ENCODE assay signal across 29 cellular contexts in genomic region chr5:91028518-91028956, GRCh38.
DNase-seq lines count a peak whose midpoint lies in the region; ATAC-seq, FAIRE-seq and TF ChIP-seq lines count a peak whose summit lies in the region.
"Had no signal": no experiment of that assay in that cellular context is flagged by ENCODE, and none has a peak within 500 bp of the region (broad histone marks: within the 10 kb centered on the region; RNA-seq: fewer than 3 reads in every experiment).

No MANE protein-coding gene starts in this region.

- H3K27ac Mint-ChIP-seq in neural progenitor cell = peak overlapping the region; percentile 39
- H3K27ac Mint-ChIP-seq: activated naive CD4-positive, alpha-beta T cell treated with anti-CD3 and anti-CD28 coated beads, Interleukin-2, amount 50 U/mL, for 24 hours; activated T-helper 17 cell treated with anti-CD3 and anti-CD28 coated beads, Interleukin-2, amount 50 U/mL, for 72 hours; dendritic cell treated with granulocyte-macrophage colony-stimulating factor and Interleukin-4, amounts not matched to agents 40 ng/mL and 50 ng/mL, for 4 days; stimulated activated naive B cell treated with anti-CD40 and anti-IgM and Interleukin-4, amounts not matched to agents 10 μg/mL and 1 μg/mL and 100 μg/mL, for 72 hours had no signal

- peak; percentile 98 for FAIRE-seq in TTC549 (lab: Jason Lieb, UNC)
- FAIRE-seq in keratinocyte (lab: Jason Lieb, UNC) = peak; percentile 56
- FAIRE-seq: GM12891, urothelium cell line had no signal

- H3K27ac ChIP-seq in keratinocyte (ENCODE audit: control insufficient read depth, insufficient read depth, low read length) (no peak overlapping the region), neural progenitor cell (no peak overlapping the region)
- H3K27ac ChIP-seq: lower lobe of right lung had no signal

- H4K20me1 ChIP-seq in keratinocyte (ENCODE audit: control insufficient read depth, extremely low read depth, insufficient read depth, low read length) = no peaks in the 10 kb centered on the region
- H4K20me1 ChIP-seq in neural progenitor cell (ENCODE audit: low read depth) = peaks cover 9% of the 10 kb centered on the region

- TF ChIP-seq CTCF in keratinocyte (optimal IDR thresholded peaks at IDR 0.05 in 1 of 3, IDR thresholded peaks at IDR 0.05 in 1 of 3, conservative IDR thresholded peaks at IDR 0.05 in 1 of 3; ENCODE audit: extremely low read depth in 1 of 3, insufficient read depth in 2 of 3, low read length in 3 of 3) = no peak
- TF ChIP-seq CTCF in neural progenitor cell (IDR thresholded peaks at IDR 0.05) = no peak

- H3K27me3 Mint-ChIP-seq in neural progenitor cell (ENCODE audit: insufficient read depth, low read depth) = no peaks in the 10 kb centered on the region
- H3K27me3 Mint-ChIP-seq: dendritic cell treated with granulocyte-macrophage colony-stimulating factor and Interleukin-4, amounts not matched to agents 40 ng/mL and 50 ng/mL, for 4 days had no signal

- peaks cover 1% of the 10 kb centered on the region for H3K36me3 Mint-ChIP-seq in neural progenitor cell
- H3K36me3 Mint-ChIP-seq: activated naive CD4-positive, alpha-beta T cell treated with anti-CD3 and anti-CD28 coated beads, Interleukin-2, amount 50 U/mL, for 24 hours; stimulated activated naive B cell treated with anti-CD40 and anti-IgM and Interleukin-4, amounts not matched to agents 10 μg/mL and 1 μg/mL and 100 μg/mL, for 72 hours had no signal

- H3K27me3 ChIP-seq in keratinocyte (ENCODE audit: control insufficient read depth, extremely low read depth, insufficient read depth, low read length) (no peaks in the 10 kb centered on the region), neural progenitor cell (no peaks in the 10 kb centered on the region)
- H3K27me3 ChIP-seq: Peyer's patch had no signal

- DNase-seq in DMS53 treated with DMSO at 0.1 percent for 48 hours (lab: John Stamatoyannopoulos, UW; ENCODE audit: unreplicated experiment) (peak; percentile 24), keratinocyte (ENCODE audit: low read depth, low spot score) (no peak), neural progenitor cell (ENCODE audit: low spot score) (no peak), amygdala (lab: John Stamatoyannopoulos, UW) (no peak)
- DNase-seq: activated CD4-positive, alpha-beta T cell treated with anti-CD3 and anti-CD28 coated beads, Interleukin-2, amount 50 U/mL, for 48 hours; activated CD8-positive, alpha-beta memory T cell treated with anti-CD3 and anti-CD28 coated beads, Interleukin-2, amount 50 U/mL, for 48 hours; aorta; C1 segment of cervical spinal cord; EL; H7; lower lobe of right lung; NCI-H1048; NCI-H187; NCI-H526; SIG-M5; stimulated activated CD4-positive, alpha-beta T cell treated with anti-CD3 and anti-CD28 coated beads, Interleukin-15, amount 100 ng/mL, for 24 hours; stimulated activated naive B cell treated with anti-CD40 and anti-IgM and Interleukin-4, amounts not matched to agents 10 μg/mL and 1 μg/mL and 100 μg/mL, for 72 hours had no signal

- ATAC-seq in GM21737 (IDR thresholded peaks at IDR 0.05; ENCODE audit: unreplicated experiment) = no peak
- no peak for ATAC-seq in GM18505 (IDR thresholded peaks at IDR 0.05; ENCODE audit: unreplicated experiment)
- no peak for ATAC-seq in GM18519 (IDR thresholded peaks at IDR 0.05; ENCODE audit: low FRiP score, unreplicated experiment)
- ATAC-seq: activated CD4-positive, CD25-positive, alpha-beta regulatory T cell treated with anti-CD3 and anti-CD28 coated beads, Interleukin-2, amount 50 U/mL, for 24 hours; activated T-helper 17 cell treated with anti-CD3 and anti-CD28 coated beads, Interleukin-2, amount 50 U/mL, for 72 hours; lower lobe of right lung; stimulated activated naive B cell treated with anti-CD40 and anti-IgM and Interleukin-4, amounts not matched to agents 10 μg/mL and 1 μg/mL and 100 μg/mL, for 72 hours had no signal

- no peaks in the 10 kb centered on the region for H3K9me1 ChIP-seq in keratinocyte (ENCODE audit: control insufficient read depth, extremely low read depth, insufficient read depth, low read length)

- H3K4me3 Mint-ChIP-seq in neural progenitor cell = no peak overlapping the region
- H3K4me3 Mint-ChIP-seq: activated naive CD4-positive, alpha-beta T cell treated with anti-CD3 and anti-CD28 coated beads, Interleukin-2, amount 50 U/mL, for 24 hours; activated T-helper 17 cell treated with anti-CD3 and anti-CD28 coated beads, Interleukin-2, amount 50 U/mL, for 72 hours; dendritic cell treated with granulocyte-macrophage colony-stimulating factor and Interleukin-4, amounts not matched to agents 40 ng/mL and 50 ng/mL, for 4 days; stimulated activated naive B cell treated with anti-CD40 and anti-IgM and Interleukin-4, amounts not matched to agents 10 μg/mL and 1 μg/mL and 100 μg/mL, for 72 hours had no signal

- H2AFZ ChIP-seq in keratinocyte (ENCODE audit: control insufficient read depth, low read length) = no peak overlapping the region
- H2AFZ ChIP-seq in neural progenitor cell (replicated peaks) = no peak overlapping the region

- no peak overlapping the region for H3K9ac ChIP-seq in keratinocyte (ENCODE audit: control insufficient read depth, extremely low read depth, insufficient read depth, low read length)
- no peak overlapping the region for H3K9ac ChIP-seq in neural progenitor cell

- H3F3A ChIP-seq in neural progenitor cell (ENCODE audit: low read depth) = peaks cover 11% of the 10 kb centered on the region

- no peaks in the 10 kb centered on the region for H3K4me1 ChIP-seq in keratinocyte (ENCODE audit: control insufficient read depth, extremely low read depth, insufficient read depth, low read length)
- H3K4me1 ChIP-seq in neural progenitor cell = peaks cover 16% of the 10 kb centered on the region

- H3K9me3 ChIP-seq in keratinocyte (ENCODE audit: control insufficient read depth, low read depth, low read length) (no peaks in the 10 kb centered on the region), neural progenitor cell (ENCODE audit: low read depth) (no peaks in the 10 kb centered on the region)
- H3K9me3 ChIP-seq: lower lobe of right lung, Peyer's patch, prostate gland had no signal

- dilution Hi-C loops in keratinocyte (cut with MboI; ENCODE audit: extremely low pct_ligation_motif_present, low sequenced_read_pairs) = no loop called here

- no peaks in the 10 kb centered on the region for H3K9me3 Mint-ChIP-seq in neural progenitor cell
- H3K9me3 Mint-ChIP-seq: activated naive CD4-positive, alpha-beta T cell treated with anti-CD3 and anti-CD28 coated beads, Interleukin-2, amount 50 U/mL, for 24 hours; activated T-helper 17 cell treated with anti-CD3 and anti-CD28 coated beads, Interleukin-2, amount 50 U/mL, for 72 hours; dendritic cell treated with granulocyte-macrophage colony-stimulating factor and Interleukin-4, amounts not matched to agents 40 ng/mL and 50 ng/mL, for 4 days; stimulated activated naive B cell treated with anti-CD40 and anti-IgM and Interleukin-4, amounts not matched to agents 10 μg/mL and 1 μg/mL and 100 μg/mL, for 72 hours had no signal

- H3K79me2 ChIP-seq in keratinocyte (ENCODE audit: control insufficient read depth, insufficient read depth, low read length) = no peaks in the 10 kb centered on the region
- H3K79me2 ChIP-seq in neural progenitor cell (ENCODE audit: low read depth) = no peaks in the 10 kb centered on the region

- no peak for TF ChIP-seq POLR2A in GM18505 (IDR thresholded peaks at IDR 0.05; ENCODE audit: borderline replicate concordance, extremely low read depth, insufficient read depth, insufficient read length)

- peaks cover 14% of the 10 kb centered on the region for H3K4me1 Mint-ChIP-seq in neural progenitor cell
- H3K4me1 Mint-ChIP-seq: activated naive CD4-positive, alpha-beta T cell treated with anti-CD3 and anti-CD28 coated beads, Interleukin-2, amount 50 U/mL, for 24 hours; activated T-helper 17 cell treated with anti-CD3 and anti-CD28 coated beads, Interleukin-2, amount 50 U/mL, for 72 hours; stimulated activated naive B cell treated with anti-CD40 and anti-IgM and Interleukin-4, amounts not matched to agents 10 μg/mL and 1 μg/mL and 100 μg/mL, for 72 hours had no signal

- H3K36me3 ChIP-seq in keratinocyte (ENCODE audit: control insufficient read depth in 2 of 2, extremely low read depth in 1 of 2, insufficient read depth in 2 of 2, low read length in 2 of 2) = no peaks in the 10 kb centered on the region
- no peaks in the 10 kb centered on the region for H3K36me3 ChIP-seq in neural progenitor cell
- H3K36me3 ChIP-seq: lower lobe of right lung, Peyer's patch, prostate gland had no signal

- H3K4me3 ChIP-seq in keratinocyte (ENCODE audit: control insufficient read depth in 2 of 3, extremely low read depth in 1 of 3, insufficient read depth in 2 of 3, low read depth in 1 of 3, low read length in 3 of 3) (no peak overlapping the region), neural progenitor cell (no peak overlapping the region)
- H3K4me3 ChIP-seq: lower lobe of right lung, Peyer's patch, prostate gland had no signal

- H3K4me2 ChIP-seq in keratinocyte (ENCODE audit: control insufficient read depth, extremely low read depth, insufficient read depth, low read depth, low read length) (no peak overlapping the region), neural progenitor cell (no peak overlapping the region)
